In genomic region chr1:61254629-61255323, GRCh38 we compare ENCODE assay signal across 8 cellular contexts.
DNase-seq lines count a peak whose midpoint lies in the region; FAIRE-seq and TF ChIP-seq lines count a peak whose summit lies in the region.

No MANE protein-coding gene starts in this region.

- H3K27ac ChIP-seq in kidney (ENCODE audit: low read depth in 2 of 2, low read length in 2 of 2), result peak overlapping the region; percentile 28 to 79
- peak overlapping the region; percentile 85 for H3K27ac ChIP-seq in suprapubic skin

- no peaks in the 10 kb centered on the region for H3K36me3 Mint-ChIP-seq in brain

- H3K4me1 ChIP-seq in kidney (ENCODE audit: control insufficient read depth in 1 of 2, insufficient read depth in 1 of 2, low read depth in 1 of 2, low read length in 2 of 2), result peaks cover 6 to 11% of the 10 kb centered on the region in 2 donors
- H3K4me1 ChIP-seq in suprapubic skin, result peaks cover 50% of the 10 kb centered on the region

- H3K27me3 ChIP-seq in suprapubic skin, result no peaks in the 10 kb centered on the region
- H3K27me3 ChIP-seq in H7 (ENCODE audit: control insufficient read depth, insufficient read depth, low read length), result no peaks in the 10 kb centered on the region

- peak overlapping the region; percentile 48 to 95 (median 85) for H3K27ac Mint-ChIP-seq in brain

- H3K4me1 Mint-ChIP-seq in brain, result peaks cover 63% of the 10 kb centered on the region

- H3K9me3 Mint-ChIP-seq in brain, result no peaks in the 10 kb centered on the region

- TF ChIP-seq CTCF in brain (conservative IDR thresholded peaks at IDR 0.05), result no peak
- TF ChIP-seq CTCF in kidney (IDR thresholded peaks at IDR 0.05; ENCODE audit: borderline replicate concordance, extremely low read depth, insufficient read depth), result no peak
- no peak for TF ChIP-seq CTCF in suprapubic skin (IDR thresholded peaks at IDR 0.05)

- intact Hi-C loops in kidney (cut with DNase I), result no loop called here

- TF ChIP-seq EP300 in suprapubic skin (IDR thresholded peaks at IDR 0.05), result no peak

- WGBS in suprapubic skin, result 6% methylated on average over 6 of the region's 6 CpGs

- TF ChIP-seq POLR2A in suprapubic skin (IDR thresholded peaks at IDR 0.05), result no peak

- peak overlapping the region in 1 of 2 donors; percentile 8 for H3K9ac ChIP-seq in kidney (ENCODE audit: low read length in 2 of 2)

- no peaks in the 10 kb centered on the region for H3K9me3 ChIP-seq in kidney (ENCODE audit: control insufficient read depth in 1 of 2, low read length in 2 of 2)
- no peaks in the 10 kb centered on the region for H3K9me3 ChIP-seq in suprapubic skin

- DNase-seq in NAMALWA (ENCODE audit: low spot score), result peak; percentile 17
- DNase-seq in kidney, result no peak
- DNase-seq in suprapubic skin (ENCODE audit: low spot score in 2 of 2), result peak in 1 of 2 donors; percentile 54
- no peak for DNase-seq in NK-92 (lab: John Stamatoyannopoulos, UW; ENCODE audit: unreplicated experiment)
- DNase-seq in H7, result no peak
- no peak for DNase-seq in activated CD4-positive, alpha-beta T cell treated with anti-CD3 and anti-CD28 coated beads, Interleukin-2, amount 50 U/mL, for 1 hour
- no peak for DNase-seq in activated CD4-positive, alpha-beta T cell treated with anti-CD3 and anti-CD28 coated beads, Interleukin-2, amount 50 U/mL, for 48 hours

- H3K4me3 ChIP-seq in kidney (ENCODE audit: low read length in 2 of 2), result peak overlapping the region; percentile 40 to 42
- peak overlapping the region; percentile 45 for H3K4me3 ChIP-seq in suprapubic skin
- no peak overlapping the region for H3K4me3 ChIP-seq in H7 (ENCODE audit: insufficient read depth, low read depth, low read length)

- H3K36me3 ChIP-seq in kidney (ENCODE audit: control insufficient read depth in 1 of 2, insufficient read depth in 2 of 2, low read length in 2 of 2) (no peaks in the 10 kb centered on the region), suprapubic skin (no peaks in the 10 kb centered on the region), H7 (replicated peaks; ENCODE audit: control insufficient read depth, insufficient read depth, low read length) (no peaks in the 10 kb centered on the region)

- H3K4me3 Mint-ChIP-seq in brain, result peak overlapping the region; percentile 21 to 80 (median 70)

- H3K27me3 Mint-ChIP-seq in brain, result no peaks in the 10 kb centered on the region

- no peak for FAIRE-seq in kidney (lab: Jason Lieb, UNC)
